In the genomic region with DNA sequence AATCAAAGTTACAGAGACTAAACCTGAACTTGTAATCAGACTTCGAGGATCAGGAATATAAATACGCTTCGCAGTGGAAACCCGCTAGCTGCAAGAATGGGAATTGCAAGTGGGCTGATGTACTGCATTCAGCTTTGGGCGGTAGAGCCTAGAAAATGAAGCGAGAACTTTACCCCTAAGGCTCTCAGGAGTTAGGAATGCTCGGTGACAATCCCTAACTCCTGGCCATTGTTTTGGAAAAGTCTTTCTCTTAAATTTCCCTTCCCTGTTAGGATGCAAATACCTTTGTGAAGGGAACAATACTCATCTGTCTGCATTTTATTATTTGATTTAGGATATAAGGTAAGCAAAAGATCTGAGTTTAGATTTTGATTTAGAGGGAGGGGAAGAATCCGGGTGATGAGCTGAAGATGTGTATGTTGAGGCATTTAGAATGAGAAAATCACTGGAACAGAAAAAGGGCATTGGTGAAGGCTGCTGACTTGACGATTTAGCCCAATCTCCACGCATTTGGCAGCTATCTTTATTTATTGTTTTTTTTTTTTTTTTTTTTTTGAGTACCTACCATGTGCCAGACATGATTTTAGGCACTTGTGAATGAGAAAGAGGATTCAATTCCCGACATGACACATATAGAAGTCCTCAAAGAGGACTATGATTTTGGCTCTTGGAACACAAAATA, we compare ENCODE assay signal across 1 cellular context.
A peak's percentile ranks its signal among the peaks of the same experiment; 100 is the strongest.
TF ChIP-seq lines count a peak whose summit lies in the region.

No MANE protein-coding gene starts in this region.

TF ChIP-seq in HepG2, 621 proteins besides CTCF, POLR2A, EP300 and RAD21 (continues in another document):
- TF ChIP-seq, protein P1, sequence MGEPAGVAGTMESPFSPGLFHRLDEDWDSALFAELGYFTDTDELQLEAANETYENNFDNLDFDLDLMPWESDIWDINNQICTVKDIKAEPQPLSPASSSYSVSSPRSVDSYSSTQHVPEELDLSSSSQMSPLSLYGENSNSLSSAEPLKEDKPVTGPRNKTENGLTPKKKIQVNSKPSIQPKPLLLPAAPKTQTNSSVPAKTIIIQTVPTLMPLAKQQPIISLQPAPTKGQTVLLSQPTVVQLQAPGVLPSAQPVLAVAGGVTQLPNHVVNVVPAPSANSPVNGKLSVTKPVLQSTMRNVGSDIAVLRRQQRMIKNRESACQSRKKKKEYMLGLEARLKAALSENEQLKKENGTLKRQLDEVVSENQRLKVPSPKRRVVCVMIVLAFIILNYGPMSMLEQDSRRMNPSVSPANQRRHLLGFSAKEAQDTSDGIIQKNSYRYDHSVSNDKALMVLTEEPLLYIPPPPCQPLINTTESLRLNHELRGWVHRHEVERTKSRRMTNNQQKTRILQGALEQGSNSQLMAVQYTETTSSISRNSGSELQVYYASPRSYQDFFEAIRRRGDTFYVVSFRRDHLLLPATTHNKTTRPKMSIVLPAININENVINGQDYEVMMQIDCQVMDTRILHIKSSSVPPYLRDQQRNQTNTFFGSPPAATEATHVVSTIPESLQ (CRISPR knock-in tag; conservative IDR thresholded peaks at IDR 0.05) = no peak; the same call in 1 of the 2 replicates
- TF ChIP-seq ZFP1 (CRISPR knock-in tag; IDR thresholded peaks at IDR 0.05) (no peak), IKZF4 (CRISPR knock-in tag; IDR thresholded peaks at IDR 0.05; ENCODE audit: borderline replicate concordance, low read depth, not compliant biosample characterization) (no peak), STAG1 (CRISPR knock-in tag; IDR thresholded peaks at IDR 0.05) (peak; percentile 60), ZNF205 (CRISPR knock-in tag; IDR thresholded peaks at IDR 0.05) (no peak), CEBPB (IDR thresholded peaks at IDR 0.05; ENCODE audit: borderline replicate concordance, low read depth, low read length) (no peak), ZNF792 (CRISPR knock-in tag; IDR thresholded peaks at IDR 0.05) (no peak), KMT2A (CRISPR knock-in tag; IDR thresholded peaks at IDR 0.05) (no peak), NONO (IDR thresholded peaks at IDR 0.05) (no peak), NONO (CRISPR knock-in tag; conservative IDR thresholded peaks at IDR 0.05) (no peak), IRX3 (CRISPR knock-in tag; IDR thresholded peaks at IDR 0.05; ENCODE audit: borderline replicate concordance, low read depth) (no peak), ARID3A (IDR thresholded peaks at IDR 0.05; ENCODE audit: low read depth, low read length) (peak; percentile 68; the same call in 1 of the 2 replicates), NBN (conservative IDR thresholded peaks at IDR 0.05) (no peak), ZNF460 (CRISPR knock-in tag; IDR thresholded peaks at IDR 0.05; ENCODE audit: borderline replicate concordance) (no peak), ZNF570 (CRISPR knock-in tag; IDR thresholded peaks at IDR 0.05; ENCODE audit: borderline replicate concordance) (no peak), TARDBP (CRISPR knock-in tag; IDR thresholded peaks at IDR 0.05) (no peak), ZNF607 (CRISPR knock-in tag; IDR thresholded peaks at IDR 0.05; ENCODE audit: borderline replicate concordance) (0 out of 2 replicates have a peak, but pooled peaks have one; percentile 5), CENPT (CRISPR knock-in tag; IDR thresholded peaks at IDR 0.05; ENCODE audit: low read depth) (no peak), ZNF772 (CRISPR knock-in tag; IDR thresholded peaks at IDR 0.05) (no peak), FOSL2 (CRISPR knock-in tag; IDR thresholded peaks at IDR 0.05) (no peak), ZNF770 (CRISPR knock-in tag; IDR thresholded peaks at IDR 0.05) (no peak), CAMTA2 (CRISPR knock-in tag; IDR thresholded peaks at IDR 0.05; ENCODE audit: borderline replicate concordance) (no peak), HOXA5 (CRISPR knock-in tag; IDR thresholded peaks at IDR 0.05) (no peak), ETS1 (CRISPR knock-in tag; IDR thresholded peaks at IDR 0.05) (no peak), YEATS4 (CRISPR knock-in tag; IDR thresholded peaks at IDR 0.05; ENCODE audit: borderline replicate concordance) (0 out of 2 replicates have a peak, but pooled peaks have one; percentile 12), ZNF484 (CRISPR knock-in tag; IDR thresholded peaks at IDR 0.05; ENCODE audit: borderline replicate concordance, low read depth) (no peak), SRY (CRISPR knock-in tag; IDR thresholded peaks at IDR 0.05) (no peak), CREM (IDR thresholded peaks at IDR 0.05) (no peak), CREM (CRISPR knock-in tag; IDR thresholded peaks at IDR 0.05) (no peak), KDM5B (CRISPR knock-in tag; IDR thresholded peaks at IDR 0.05; ENCODE audit: borderline replicate concordance) (no peak), E2F1 (CRISPR knock-in tag; IDR thresholded peaks at IDR 0.05) (no peak), POGK (CRISPR knock-in tag; conservative IDR thresholded peaks at IDR 0.05) (no peak), HNF4A (CRISPR knock-in tag; IDR thresholded peaks at IDR 0.05) (0 out of 2 replicates have a peak, but pooled peaks have one; percentile 16), NFYB (CRISPR knock-in tag; IDR thresholded peaks at IDR 0.05) (no peak), PRDM4 (CRISPR knock-in tag; IDR thresholded peaks at IDR 0.05; ENCODE audit: borderline replicate concordance) (no peak), BCL6 (CRISPR knock-in tag; IDR thresholded peaks at IDR 0.05) (peak; percentile 63), HOMEZ (CRISPR knock-in tag; IDR thresholded peaks at IDR 0.05; ENCODE audit: low read depth) (no peak), ZNF34 (CRISPR knock-in tag; IDR thresholded peaks at IDR 0.05; ENCODE audit: borderline replicate concordance) (no peak)
- TF ChIP-seq, protein P2, sequence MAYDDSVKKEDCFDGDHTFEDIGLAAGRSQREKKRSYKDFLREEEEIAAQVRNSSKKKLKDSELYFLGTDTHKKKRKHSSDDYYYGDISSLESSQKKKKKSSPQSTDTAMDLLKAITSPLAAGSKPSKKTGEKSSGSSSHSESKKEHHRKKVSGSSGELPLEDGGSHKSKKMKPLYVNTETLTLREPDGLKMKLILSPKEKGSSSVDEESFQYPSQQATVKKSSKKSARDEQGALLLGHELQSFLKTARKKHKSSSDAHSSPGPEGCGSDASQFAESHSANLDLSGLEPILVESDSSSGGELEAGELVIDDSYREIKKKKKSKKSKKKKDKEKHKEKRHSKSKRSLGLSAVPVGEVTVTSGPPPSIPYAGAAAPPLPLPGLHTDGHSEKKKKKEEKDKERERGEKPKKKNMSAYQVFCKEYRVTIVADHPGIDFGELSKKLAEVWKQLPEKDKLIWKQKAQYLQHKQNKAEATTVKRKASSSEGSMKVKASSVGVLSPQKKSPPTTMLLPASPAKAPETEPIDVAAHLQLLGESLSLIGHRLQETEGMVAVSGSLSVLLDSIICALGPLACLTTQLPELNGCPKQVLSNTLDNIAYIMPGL (CRISPR knock-in tag; IDR thresholded peaks at IDR 0.05; ENCODE audit: borderline replicate concordance in 1 of 2, low read depth in 1 of 2) = peak; percentile 43 to 53; a peak in 2 of 4 replicates
- TF ChIP-seq, protein P3, sequence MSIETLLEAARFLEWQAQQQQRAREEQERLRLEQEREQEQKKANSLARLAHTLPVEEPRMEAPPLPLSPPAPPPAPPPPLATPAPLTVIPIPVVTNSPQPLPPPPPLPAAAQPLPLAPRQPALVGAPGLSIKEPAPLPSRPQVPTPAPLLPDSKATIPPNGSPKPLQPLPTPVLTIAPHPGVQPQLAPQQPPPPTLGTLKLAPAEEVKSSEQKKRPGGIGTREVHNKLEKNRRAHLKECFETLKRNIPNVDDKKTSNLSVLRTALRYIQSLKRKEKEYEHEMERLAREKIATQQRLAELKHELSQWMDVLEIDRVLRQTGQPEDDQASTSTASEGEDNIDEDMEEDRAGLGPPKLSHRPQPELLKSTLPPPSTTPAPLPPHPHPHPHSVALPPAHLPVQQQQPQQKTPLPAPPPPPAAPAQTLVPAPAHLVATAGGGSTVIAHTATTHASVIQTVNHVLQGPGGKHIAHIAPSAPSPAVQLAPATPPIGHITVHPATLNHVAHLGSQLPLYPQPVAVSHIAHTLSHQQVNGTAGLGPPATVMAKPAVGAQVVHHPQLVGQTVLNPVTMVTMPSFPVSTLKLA (IDR thresholded peaks at IDR 0.05) = no peak
